1 cellular context compared by ENCODE assay signal in genomic region chr14:34653073-34653472, GRCh38.
TF ChIP-seq lines count a peak whose summit lies in the region.
"Not testable (repeated sequence)": the region's sequence is repeated elsewhere in the genome, so short reads cannot be mapped to it uniquely, and the experiment has no call there.

No MANE protein-coding gene starts in this region.

TF ChIP-seq in K562, 482 proteins besides CTCF, POLR2A, EP300 and RAD21 (continued from another document):
- TF ChIP-seq ZBTB11 (CRISPR knock-in tag; IDR thresholded peaks at IDR 0.05) (peak in 1 of 3 experiments; percentile 58; a peak in 1 of 6 replicates), PYGO2 (tag; IDR thresholded peaks at IDR 0.05) (0 out of 2 replicates have a peak, but pooled peaks have one; percentile 37), NONO (IDR thresholded peaks at IDR 0.05; ENCODE audit: low read depth in 2 of 2, low read length in 1 of 2) (0 out of 4 replicates have a peak, but pooled peaks of 1 of the 2 experiments have one; percentile 59), STAT5A (IDR thresholded peaks at IDR 0.05; ENCODE audit: borderline replicate concordance, low read length) (peak; percentile 77), RAD51 (IDR thresholded peaks at IDR 0.05; ENCODE audit: borderline replicate concordance, low read depth) (peak; percentile 20; the same call in 1 of the 2 replicates), HDAC3 (IDR thresholded peaks at IDR 0.05; ENCODE audit: borderline replicate concordance, partially characterized antibody) (peak; percentile 69), SMARCA4 (IDR thresholded peaks at IDR 0.05) (peak; percentile 94), TOE1 (IDR thresholded peaks at IDR 0.05; ENCODE audit: borderline replicate concordance) (peak; percentile 48; the same call in 1 of the 2 replicates), POLR2AphosphoS5 (IDR thresholded peaks at IDR 0.05; ENCODE audit: control insufficient read depth, insufficient read depth, low read depth, low read length) (peak; percentile 75), ZFP36 (IDR thresholded peaks at IDR 0.05; ENCODE audit: low read depth, low read length, partially characterized antibody) (peak; percentile 4), MAFG (tag; conservative IDR thresholded peaks at IDR 0.05) (peak; percentile 47), DMBX1 (CRISPR knock-in tag; IDR thresholded peaks at IDR 0.05; ENCODE audit: borderline replicate concordance) (peak; percentile 83), ZNF766 (CRISPR knock-in tag; conservative IDR thresholded peaks at IDR 0.05) (peak; percentile 82), KDM1A (IDR thresholded peaks at IDR 0.05) (peak; percentile 83 to 89), TCF3 (CRISPR knock-in tag; IDR thresholded peaks at IDR 0.05) (peak; percentile 97), MTA2 (IDR thresholded peaks at IDR 0.05; ENCODE audit: low read depth) (peak; percentile 98), NFE2 (IDR thresholded peaks at IDR 0.05; ENCODE audit: low read depth) (peak; percentile 60), ZEB2 (IDR thresholded peaks at IDR 0.05) (peak; percentile 77; the same call in 1 of the 2 replicates), ATF7 (IDR thresholded peaks at IDR 0.05) (peak; percentile 36; the same call in 1 of the 2 replicates), FOXM1 (IDR thresholded peaks at IDR 0.05; ENCODE audit: low read depth) (peak; percentile 91), NR4A1 (tag; IDR thresholded peaks at IDR 0.05) (0 out of 2 replicates have a peak, but pooled peaks have one; percentile 26), CBFA2T3 (IDR thresholded peaks at IDR 0.05) (peak; percentile 98), PML (IDR thresholded peaks at IDR 0.05; ENCODE audit: low read length) (peak; percentile 87), DPF2 (IDR thresholded peaks at IDR 0.05) (peak; percentile 94), CBFA2T2 (conservative IDR thresholded peaks at IDR 0.05) (peak; percentile 98)
- TF ChIP-seq, protein P1, sequence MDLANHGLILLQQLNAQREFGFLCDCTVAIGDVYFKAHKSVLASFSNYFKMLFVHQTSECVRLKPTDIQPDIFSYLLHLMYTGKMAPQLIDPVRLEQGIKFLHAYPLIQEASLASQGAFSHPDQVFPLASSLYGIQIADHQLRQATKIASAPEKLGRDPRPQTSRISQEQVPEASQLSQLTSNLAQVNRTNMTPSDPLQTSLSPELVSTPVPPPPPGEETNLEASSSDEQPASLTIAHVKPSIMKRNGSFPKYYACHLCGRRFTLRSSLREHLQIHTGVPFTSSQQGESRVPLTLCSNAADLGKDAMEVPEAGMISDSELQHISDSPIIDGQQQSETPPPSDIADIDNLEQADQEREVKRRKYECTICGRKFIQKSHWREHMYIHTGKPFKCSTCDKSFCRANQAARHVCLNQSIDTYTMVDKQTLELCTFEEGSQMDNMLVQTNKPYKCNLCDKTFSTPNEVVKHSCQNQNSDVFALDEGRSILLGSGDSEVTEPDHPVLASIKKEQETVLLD (IDR thresholded peaks at IDR 0.05), result peak; percentile 51; the same call in 1 of the 2 replicates
- TF ChIP-seq, protein P2, sequence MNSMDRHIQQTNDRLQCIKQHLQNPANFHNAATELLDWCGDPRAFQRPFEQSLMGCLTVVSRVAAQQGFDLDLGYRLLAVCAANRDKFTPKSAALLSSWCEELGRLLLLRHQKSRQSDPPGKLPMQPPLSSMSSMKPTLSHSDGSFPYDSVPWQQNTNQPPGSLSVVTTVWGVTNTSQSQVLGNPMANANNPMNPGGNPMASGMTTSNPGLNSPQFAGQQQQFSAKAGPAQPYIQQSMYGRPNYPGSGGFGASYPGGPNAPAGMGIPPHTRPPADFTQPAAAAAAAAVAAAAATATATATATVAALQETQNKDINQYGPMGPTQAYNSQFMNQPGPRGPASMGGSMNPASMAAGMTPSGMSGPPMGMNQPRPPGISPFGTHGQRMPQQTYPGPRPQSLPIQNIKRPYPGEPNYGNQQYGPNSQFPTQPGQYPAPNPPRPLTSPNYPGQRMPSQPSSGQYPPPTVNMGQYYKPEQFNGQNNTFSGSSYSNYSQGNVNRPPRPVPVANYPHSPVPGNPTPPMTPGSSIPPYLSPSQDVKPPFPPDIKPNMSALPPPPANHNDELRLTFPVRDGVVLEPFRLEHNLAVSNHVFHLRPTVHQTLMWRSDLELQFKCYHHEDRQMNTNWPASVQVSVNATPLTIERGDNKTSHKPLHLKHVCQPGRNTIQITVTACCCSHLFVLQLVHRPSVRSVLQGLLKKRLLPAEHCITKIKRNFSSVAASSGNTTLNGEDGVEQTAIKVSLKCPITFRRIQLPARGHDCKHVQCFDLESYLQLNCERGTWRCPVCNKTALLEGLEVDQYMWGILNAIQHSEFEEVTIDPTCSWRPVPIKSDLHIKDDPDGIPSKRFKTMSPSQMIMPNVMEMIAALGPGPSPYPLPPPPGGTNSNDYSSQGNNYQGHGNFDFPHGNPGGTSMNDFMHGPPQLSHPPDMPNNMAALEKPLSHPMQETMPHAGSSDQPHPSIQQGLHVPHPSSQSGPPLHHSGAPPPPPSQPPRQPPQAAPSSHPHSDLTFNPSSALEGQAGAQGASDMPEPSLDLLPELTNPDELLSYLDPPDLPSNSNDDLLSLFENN (IDR thresholded peaks at IDR 0.05; ENCODE audit: low read depth in 2 of 2, low read length in 2 of 2), result 0 out of 4 replicates have a peak, but pooled peaks of 1 of the 2 experiments have one; percentile 66
- not testable (repeated sequence) for TF ChIP-seq TOE1 (CRISPR knock-in tag; IDR thresholded peaks at IDR 0.05; ENCODE audit: borderline replicate concordance, low read depth); FOXM1 (CRISPR knock-in tag; IDR thresholded peaks at IDR 0.05; ENCODE audit: low read depth); NR4A1 (CRISPR knock-in tag; IDR thresholded peaks at IDR 0.05)
- TF ChIP-seq, protein P3, sequence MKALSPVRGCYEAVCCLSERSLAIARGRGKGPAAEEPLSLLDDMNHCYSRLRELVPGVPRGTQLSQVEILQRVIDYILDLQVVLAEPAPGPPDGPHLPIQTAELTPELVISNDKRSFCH (CRISPR knock-in tag; IDR thresholded peaks at IDR 0.05), result not testable (repeated sequence)
- TF ChIP-seq, protein P3 (tag; IDR thresholded peaks at IDR 0.05), result 0 out of 2 replicates have a peak, but pooled peaks have one; percentile 48
- TF ChIP-seq, protein P4, sequence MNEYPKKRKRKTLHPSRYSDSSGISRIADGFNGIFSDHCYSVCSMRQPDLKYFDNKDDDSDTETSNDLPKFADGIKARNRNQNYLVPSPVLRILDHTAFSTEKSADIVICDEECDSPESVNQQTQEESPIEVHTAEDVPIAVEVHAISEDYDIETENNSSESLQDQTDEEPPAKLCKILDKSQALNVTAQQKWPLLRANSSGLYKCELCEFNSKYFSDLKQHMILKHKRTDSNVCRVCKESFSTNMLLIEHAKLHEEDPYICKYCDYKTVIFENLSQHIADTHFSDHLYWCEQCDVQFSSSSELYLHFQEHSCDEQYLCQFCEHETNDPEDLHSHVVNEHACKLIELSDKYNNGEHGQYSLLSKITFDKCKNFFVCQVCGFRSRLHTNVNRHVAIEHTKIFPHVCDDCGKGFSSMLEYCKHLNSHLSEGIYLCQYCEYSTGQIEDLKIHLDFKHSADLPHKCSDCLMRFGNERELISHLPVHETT (CRISPR knock-in tag; conservative IDR thresholded peaks at IDR 0.05 in 1 of 2, IDR thresholded peaks at IDR 0.05 in 1 of 2), result peak in 1 of 2 experiments; percentile 79; a peak in 2 of 4 replicates
TF ChIP-seq in K562: peak in this region for 75; not testable (repeated sequence) for 407.
